ENCODE assay signal across 33 cellular contexts in genomic region chr3:61579685-61580084, GRCh38. TPM values are rescaled to one million over a fixed set of nuclear protein-coding genes. Genes with fewer than 3 reads are reported as not detected.
"Had no signal": no experiment of that assay in that cellular context is flagged by ENCODE, and none has a peak within 500 bp of the region (broad histone marks: within the 10 kb centered on the region; RNA-seq: fewer than 3 reads in every experiment).

No MANE protein-coding gene starts in this region.

- H3K4me3 ChIP-seq: K562, MG63, PC-9, SJCRH30 had no signal

- DNase-seq: Kasumi-1, KG1, MG63, NCI-H1048, NCI-H1092 treated with DMSO at 0.1 percent for 48 hours, NCI-H1105 treated with DMSO at 0.1 percent for 48 hours, NCI-H1417, NCI-H1436, NCI-H146, NCI-H1694, NCI-H187, NCI-H1930, NCI-H2029 treated with DMSO at 0.1 percent for 48 hours, NCI-H2081 treated with DMSO at 0.1 percent for 48 hours, NCI-H2107, NCI-H2171, NCI-H226, NCI-H446 treated with DMSO at 0.1 percent for 48 hours, NCI-H510A, NCI-H524, NCI-H526, NCI-H69, NCI-H748 treated with DMSO at 0.1 percent for 48 hours, NCI-H82, PC-9, SHP77, SIG-M5, SJCRH30, SK-N-SH had no signal

- H3K9me3 ChIP-seq: MG63, SJCRH30, SK-N-SH had no signal

- ATAC-seq: K562, Panc1, Right ventricle myocardium inferior had no signal

- H3K27ac ChIP-seq: PC-9, RWPE1, SJCRH30 had no signal

- H3K27me3 ChIP-seq: MG63, SJCRH30 had no signal

- H3K36me3 ChIP-seq: MG63, SJCRH30 had no signal

- H3K4me1 ChIP-seq: SJCRH30 had no signal

RNA-seq across cellular contexts. Expression of gene PTPRG, which starts 18.3 kb away (rescaled TPM):
- polyA plus RNA-seq: K562 had no signal
